16 cellular contexts compared by ENCODE assay signal in genomic region chr2:9802576-9802993, GRCh38. TPM values are rescaled to one million over a fixed set of nuclear protein-coding genes. Genes with fewer than 3 reads are reported as not detected.
DNase-seq lines count a peak whose midpoint lies in the region; ATAC-seq, FAIRE-seq and TF ChIP-seq lines count a peak whose summit lies in the region.
"Had no signal": no experiment of that assay in that cellular context is flagged by ENCODE, and none has a peak within 500 bp of the region (broad histone marks: within the 10 kb centered on the region; RNA-seq: fewer than 3 reads in every experiment).

No MANE protein-coding gene starts in this region.

- H3K27ac Mint-ChIP-seq in osteocyte (ENCODE audit: unreplicated experiment): peak overlapping the region; percentile 84
- H3K27ac Mint-ChIP-seq: activated CD8-positive, alpha-beta T cell treated with anti-CD3 and anti-CD28 coated beads, Interleukin-2, amount 10 ng/mL, durations not matched to agents 7 days and 5 days; CD4-positive, alpha-beta T cell; IgD-negative memory B cell had no signal

- TF ChIP-seq CTCF in RWPE1 (conservative IDR thresholded peaks at IDR 0.05; ENCODE audit: low read depth) (no peak), osteocyte (IDR thresholded peaks at IDR 0.05) (no peak)

- POLR2A ChIA-PET in RWPE1 (lab: Yijun Ruan, JAX; ENCODE audit: low non-redundant PET): interaction anchor here (2.5 kb wide), 1 partner anchor 41 kb away, joined by 10 read pairs; the partner anchor contains the start of gene TAF1B

- no peaks in the 10 kb centered on the region for H3K9me3 Mint-ChIP-seq in osteocyte (ENCODE audit: unreplicated experiment)
- H3K9me3 Mint-ChIP-seq: CD4-positive, alpha-beta T cell had no signal

- no peak for ATAC-seq in HG02678 (IDR thresholded peaks at IDR 0.05; ENCODE audit: unreplicated experiment)
- ATAC-seq: activated CD8-positive, alpha-beta T cell treated with anti-CD3 and anti-CD28 coated beads, Interleukin-2, amount 10 ng/mL, durations not matched to agents 7 days and 5 days; lower lobe of right lung had no signal

- 79% methylated on average over 8 of the region's 8 CpGs for WGBS in esophagus, 2 donors

- no peaks in the 10 kb centered on the region for H3K36me3 Mint-ChIP-seq in osteocyte (ENCODE audit: unreplicated experiment)

- DNase-seq in RWPE1 (ENCODE audit: low spot score) (no peak), osteocyte (ENCODE audit: extremely low spot score, unreplicated experiment) (no peak), urothelium cell line (ENCODE audit: low spot score) (no peak), T1000 (lab: John Stamatoyannopoulos, UW) (no peak), NCI-H446 (lab: John Stamatoyannopoulos, UW) (no peak)
- DNase-seq: activated CD8-positive, alpha-beta T cell treated with anti-CD3 and anti-CD28 coated beads, Interleukin-2, amount 10 ng/mL, durations not matched to agents 7 days and 5 days; activated naive CD4-positive, alpha-beta T cell; lower lobe of right lung; NCI-H1048; stimulated activated naive CD4-positive, alpha-beta T cell had no signal

- peaks cover 2% of the 10 kb centered on the region for H3K27me3 Mint-ChIP-seq in osteocyte (ENCODE audit: unreplicated experiment)

- H3K4me3 Mint-ChIP-seq in osteocyte (ENCODE audit: unreplicated experiment): no peak overlapping the region
- H3K4me3 Mint-ChIP-seq: activated CD8-positive, alpha-beta T cell treated with anti-CD3 and anti-CD28 coated beads, Interleukin-2, amount 10 ng/mL, durations not matched to agents 7 days and 5 days; CD4-positive, alpha-beta T cell; IgD-negative memory B cell had no signal

- CTCF ChIA-PET in RWPE1 (lab: Yijun Ruan, JAX): interaction anchor here (0.6 to 4.3 kb wide), 3 partner anchors 11 to 816 kb away, joined by 3 to 56 read pairs (median 8); no protein-coding TSS in a partner anchor

- peaks cover 3 to 40% of the 10 kb centered on the region in 2 donors for H3K4me1 ChIP-seq in esophagus (ENCODE audit: control insufficient read depth in 2 of 2, insufficient read depth in 2 of 2, low read length in 1 of 2)

- peaks cover 32% of the 10 kb centered on the region for H3K4me1 Mint-ChIP-seq in osteocyte (ENCODE audit: unreplicated experiment)

- H3K36me3 ChIP-seq in esophagus (ENCODE audit: control insufficient read depth in 2 of 2, insufficient read depth in 2 of 2, low read length in 1 of 2): no peaks in the 10 kb centered on the region
- H3K36me3 ChIP-seq: HAP-1, lower lobe of right lung had no signal

- H3K9me3 ChIP-seq in esophagus (ENCODE audit: control insufficient read depth in 2 of 2, insufficient read depth in 1 of 2, low read depth in 1 of 2, low read length in 1 of 2): no peaks in the 10 kb centered on the region
- H3K9me3 ChIP-seq: HAP-1, lower lobe of right lung had no signal

- peak; percentile 37 for FAIRE-seq in urothelium cell line (lab: Jason Lieb, UNC)

- H3K27me3 ChIP-seq in esophagus (ENCODE audit: control insufficient read depth in 1 of 2, insufficient read depth in 2 of 2, low read length in 2 of 2): no peaks in the 10 kb centered on the region

- H3K4me3 ChIP-seq in esophagus (ENCODE audit: low read depth in 1 of 2, low read length in 2 of 2): no peak overlapping the region
- H3K4me3 ChIP-seq: HAP-1, lower lobe of right lung, SK-N-MC had no signal

- H3K27ac ChIP-seq in RWPE1: peak overlapping the region; percentile 100
- H3K27ac ChIP-seq in esophagus (ENCODE audit: low read depth in 2 of 2, low read length in 1 of 2): peak overlapping the region; percentile 98 to 99
- H3K27ac ChIP-seq: SK-N-MC had no signal

RNA-seq across cellular contexts. Expression of gene TAF1B, which starts 40.7 kb away (rescaled TPM):
- 1 to 10 TPM; 5.7 to 7.9 TPM for polyA plus RNA-seq in esophagus
- total RNA-seq in osteocyte: 23.0 and 25.9 TPM in 2 replicates
